18 cellular contexts compared by ENCODE assay signal in the genomic region with DNA sequence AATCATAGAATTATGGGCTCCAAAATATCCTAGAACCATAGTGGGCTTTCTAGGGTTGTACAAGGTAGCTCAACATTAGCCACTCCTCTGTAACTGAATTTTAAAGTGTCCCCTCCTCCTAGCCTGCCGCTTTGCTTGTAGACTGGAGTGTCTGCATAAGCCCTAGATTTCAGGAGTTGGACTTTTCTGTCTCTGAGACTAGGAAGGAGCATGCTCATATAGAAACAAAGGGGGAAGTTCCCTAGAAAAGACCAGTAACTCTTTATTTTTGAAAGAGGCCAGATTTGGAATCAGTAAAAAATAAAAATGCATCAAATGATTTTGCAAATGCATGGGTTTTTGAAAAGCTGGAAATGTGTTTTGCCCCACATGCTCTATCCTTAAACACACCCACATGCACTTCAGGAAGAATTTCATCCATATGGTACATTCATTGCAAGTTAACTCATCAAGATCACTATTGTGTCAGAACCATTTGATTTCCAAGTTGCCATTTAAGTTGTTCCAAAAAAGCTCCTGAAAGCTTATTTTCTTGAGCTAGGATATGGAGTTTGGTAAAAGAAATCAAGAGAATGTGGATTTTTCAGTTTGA.
DNase-seq lines count a peak whose midpoint lies in the region; ATAC-seq and TF ChIP-seq lines count a peak whose summit lies in the region.
"Had no signal": no experiment of that assay in that cellular context is flagged by ENCODE, and none has a peak within 500 bp of the region (broad histone marks: within the 10 kb centered on the region; RNA-seq: fewer than 3 reads in every experiment).

No MANE protein-coding gene starts in this region.

- H3K9ac ChIP-seq in adipocyte (ENCODE audit: low read length), result no peak overlapping the region

- H3K4me1 ChIP-seq in adipocyte (ENCODE audit: control insufficient read depth, insufficient read depth, low read length) (peaks cover 10% of the 10 kb centered on the region), osteoblast (ENCODE audit: insufficient read depth, low read length) (no peaks in the 10 kb centered on the region)
- H3K4me1 ChIP-seq: BE2C, SJCRH30 had no signal

- ATAC-seq in HG03460 (IDR thresholded peaks at IDR 0.05; ENCODE audit: unreplicated experiment), result no peak

- no peak overlapping the region for H2AFZ ChIP-seq in osteoblast (ENCODE audit: low read length)
- H2AFZ ChIP-seq: PC-9 had no signal

- H3K79me2 ChIP-seq in osteoblast (ENCODE audit: insufficient read depth, low read length), result no peaks in the 10 kb centered on the region

- no peak overlapping the region for H3K4me3 ChIP-seq in adipocyte (ENCODE audit: low read length)
- H3K4me3 ChIP-seq in osteoblast (ENCODE audit: insufficient read depth, low read length), result no peak overlapping the region
- H3K4me3 ChIP-seq: PC-9, SJCRH30 had no signal

- DNase-seq in GM10266 (ENCODE audit: extremely low spot score) (peak; percentile 7), HCEC 1CT (peak; percentile 38), adipocyte (ENCODE audit: low read depth) (peak; percentile 26), superior temporal gyrus (ENCODE audit: extremely low spot score) (peak; percentile 63), osteoblast (ENCODE audit: insufficient read length, low spot score, missing footprints) (no peak), dermis blood vessel endothelial cell (no peak)
- DNase-seq: BE2C; Calu3; CD4-positive, alpha-beta T cell; DMS79; MV-4-11; NCI-H1417 treated with DMSO at 0.1 percent for 48 hours; NCI-H1930; NCI-H2171; NCI-H748 treated with DMSO at 0.1 percent for 48 hours; PC-9; SJCRH30 had no signal

- H3K27me3 ChIP-seq in adipocyte (replicated peaks; ENCODE audit: control insufficient read depth, insufficient read depth, low read length) (no peaks in the 10 kb centered on the region), osteoblast (ENCODE audit: insufficient read depth, low read length) (no peaks in the 10 kb centered on the region)
- H3K27me3 ChIP-seq: BE2C, SJCRH30 had no signal

- H4K20me1 ChIP-seq in osteoblast (ENCODE audit: insufficient read depth, low read length), result no peaks in the 10 kb centered on the region

- H3K9me3 ChIP-seq in adipocyte (ENCODE audit: control insufficient read depth, low read length) (no peaks in the 10 kb centered on the region), osteoblast (ENCODE audit: low read depth, low read length) (no peaks in the 10 kb centered on the region)
- H3K9me3 ChIP-seq: BE2C, SJCRH30 had no signal

- TF ChIP-seq CTCF in GM10266 (IDR thresholded peaks at IDR 0.05; ENCODE audit: control insufficient read depth, insufficient read depth, low read depth, missing control alignments) (no peak), osteoblast (IDR thresholded peaks at IDR 0.05; ENCODE audit: extremely low read depth, low read depth, low read length) (no peak)

- H3K36me3 ChIP-seq in adipocyte (ENCODE audit: control insufficient read depth, insufficient read depth, low read length, severe bottlenecking), result no peaks in the 10 kb centered on the region
- H3K36me3 ChIP-seq in osteoblast (ENCODE audit: insufficient read depth, low read length), result no peaks in the 10 kb centered on the region
- H3K36me3 ChIP-seq: BE2C, SJCRH30 had no signal

- no peak overlapping the region for H3K4me2 ChIP-seq in osteoblast (ENCODE audit: insufficient read depth, low read length)
- H3K4me2 ChIP-seq: PC-9 had no signal

- H3K27ac ChIP-seq in osteoblast (ENCODE audit: low read depth, low read length), result no peak overlapping the region
- H3K27ac ChIP-seq: PC-9, SJCRH30 had no signal

Comparison
In these comparisons a context has a peak if more than half of its experiments do, and no peak if none do; other contexts are left out.
1. DNase-seq: peak in GM10266 (single experiment), HCEC 1CT (single experiment), adipocyte (single experiment) and superior temporal gyrus (single experiment); none in osteoblast (single experiment) and dermis blood vessel endothelial cell (single experiment).